2 cellular contexts compared by ENCODE assay signal in the genomic region with DNA sequence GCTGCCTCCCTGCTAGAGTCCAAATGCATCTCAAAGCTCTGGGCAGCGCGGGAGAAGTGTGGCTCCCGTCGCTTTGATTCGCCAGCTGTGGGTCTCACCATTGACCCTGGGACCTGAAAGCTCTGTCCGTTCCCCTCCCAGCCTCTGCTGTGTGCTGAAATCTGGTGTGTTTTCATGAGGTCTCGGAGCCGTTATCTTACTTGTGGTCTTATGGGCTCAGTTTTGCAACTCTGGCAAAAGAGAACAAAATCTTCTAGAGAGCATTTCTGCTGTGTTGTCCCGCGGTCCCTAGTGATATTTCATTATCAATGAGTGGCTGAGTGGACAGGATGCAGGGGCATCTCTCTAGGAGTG.
TF ChIP-seq lines count a peak whose summit lies in the region.

No MANE protein-coding gene starts in this region.

TF ChIP-seq in HepG2, 621 proteins besides CTCF, POLR2A, EP300 and RAD21 (continued from another document):
- no peak for TF ChIP-seq ARHGAP35 (CRISPR knock-in tag; IDR thresholded peaks at IDR 0.05; ENCODE audit: borderline replicate concordance)
- TF ChIP-seq ZNF12 (CRISPR knock-in tag; IDR thresholded peaks at IDR 0.05): no peak
- TF ChIP-seq HES4 (CRISPR knock-in tag; IDR thresholded peaks at IDR 0.05; ENCODE audit: borderline replicate concordance): no peak
- TF ChIP-seq, protein P1, sequence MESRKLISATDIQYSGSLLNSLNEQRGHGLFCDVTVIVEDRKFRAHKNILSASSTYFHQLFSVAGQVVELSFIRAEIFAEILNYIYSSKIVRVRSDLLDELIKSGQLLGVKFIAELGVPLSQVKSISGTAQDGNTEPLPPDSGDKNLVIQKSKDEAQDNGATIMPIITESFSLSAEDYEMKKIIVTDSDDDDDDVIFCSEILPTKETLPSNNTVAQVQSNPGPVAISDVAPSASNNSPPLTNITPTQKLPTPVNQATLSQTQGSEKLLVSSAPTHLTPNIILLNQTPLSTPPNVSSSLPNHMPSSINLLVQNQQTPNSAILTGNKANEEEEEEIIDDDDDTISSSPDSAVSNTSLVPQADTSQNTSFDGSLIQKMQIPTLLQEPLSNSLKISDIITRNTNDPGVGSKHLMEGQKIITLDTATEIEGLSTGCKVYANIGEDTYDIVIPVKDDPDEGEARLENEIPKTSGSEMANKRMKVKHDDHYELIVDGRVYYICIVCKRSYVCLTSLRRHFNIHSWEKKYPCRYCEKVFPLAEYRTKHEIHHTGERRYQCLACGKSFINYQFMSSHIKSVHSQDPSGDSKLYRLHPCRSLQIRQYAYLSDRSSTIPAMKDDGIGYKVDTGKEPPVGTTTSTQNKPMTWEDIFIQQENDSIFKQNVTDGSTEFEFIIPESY (CRISPR knock-in tag; IDR thresholded peaks at IDR 0.05): no peak
- no peak for TF ChIP-seq ZNF333 (CRISPR knock-in tag; IDR thresholded peaks at IDR 0.05; ENCODE audit: borderline replicate concordance)
- TF ChIP-seq, protein P2, sequence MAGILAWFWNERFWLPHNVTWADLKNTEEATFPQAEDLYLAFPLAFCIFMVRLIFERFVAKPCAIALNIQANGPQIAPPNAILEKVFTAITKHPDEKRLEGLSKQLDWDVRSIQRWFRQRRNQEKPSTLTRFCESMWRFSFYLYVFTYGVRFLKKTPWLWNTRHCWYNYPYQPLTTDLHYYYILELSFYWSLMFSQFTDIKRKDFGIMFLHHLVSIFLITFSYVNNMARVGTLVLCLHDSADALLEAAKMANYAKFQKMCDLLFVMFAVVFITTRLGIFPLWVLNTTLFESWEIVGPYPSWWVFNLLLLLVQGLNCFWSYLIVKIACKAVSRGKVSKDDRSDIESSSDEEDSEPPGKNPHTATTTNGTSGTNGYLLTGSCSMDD (CRISPR knock-in tag; IDR thresholded peaks at IDR 0.05): no peak
- no peak for TF ChIP-seq FOXA1 (IDR thresholded peaks at IDR 0.05)
- no peak for TF ChIP-seq FOXA1 (CRISPR knock-in tag; IDR thresholded peaks at IDR 0.05)
- TF ChIP-seq, protein P3, sequence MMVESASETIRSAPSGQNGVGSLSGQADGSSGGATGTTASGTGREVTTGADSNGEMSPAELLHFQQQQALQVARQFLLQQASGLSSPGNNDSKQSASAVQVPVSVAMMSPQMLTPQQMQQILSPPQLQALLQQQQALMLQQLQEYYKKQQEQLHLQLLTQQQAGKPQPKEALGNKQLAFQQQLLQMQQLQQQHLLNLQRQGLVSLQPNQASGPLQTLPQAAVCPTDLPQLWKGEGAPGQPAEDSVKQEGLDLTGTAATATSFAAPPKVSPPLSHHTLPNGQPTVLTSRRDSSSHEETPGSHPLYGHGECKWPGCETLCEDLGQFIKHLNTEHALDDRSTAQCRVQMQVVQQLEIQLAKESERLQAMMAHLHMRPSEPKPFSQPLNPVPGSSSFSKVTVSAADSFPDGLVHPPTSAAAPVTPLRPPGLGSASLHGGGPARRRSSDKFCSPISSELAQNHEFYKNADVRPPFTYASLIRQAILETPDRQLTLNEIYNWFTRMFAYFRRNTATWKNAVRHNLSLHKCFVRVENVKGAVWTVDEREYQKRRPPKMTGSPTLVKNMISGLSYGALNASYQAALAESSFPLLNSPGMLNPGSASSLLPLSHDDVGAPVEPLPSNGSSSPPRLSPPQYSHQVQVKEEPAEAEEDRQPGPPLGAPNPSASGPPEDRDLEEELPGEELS (CRISPR knock-in tag; IDR thresholded peaks at IDR 0.05): no peak
- TF ChIP-seq RBM39 (IDR thresholded peaks at IDR 0.05; ENCODE audit: low read depth, low read length, poor library complexity, severe bottlenecking): no peak
- no peak for TF ChIP-seq FOXP1 (IDR thresholded peaks at IDR 0.05)
- no peak for TF ChIP-seq FOXP1 (CRISPR knock-in tag; IDR thresholded peaks at IDR 0.05)
- no peak for TF ChIP-seq CBX2 (IDR thresholded peaks at IDR 0.05; ENCODE audit: low read depth, low read length)
- TF ChIP-seq CBX2 (CRISPR knock-in tag; IDR thresholded peaks at IDR 0.05; ENCODE audit: low read depth): no peak
- TF ChIP-seq, protein P4, sequence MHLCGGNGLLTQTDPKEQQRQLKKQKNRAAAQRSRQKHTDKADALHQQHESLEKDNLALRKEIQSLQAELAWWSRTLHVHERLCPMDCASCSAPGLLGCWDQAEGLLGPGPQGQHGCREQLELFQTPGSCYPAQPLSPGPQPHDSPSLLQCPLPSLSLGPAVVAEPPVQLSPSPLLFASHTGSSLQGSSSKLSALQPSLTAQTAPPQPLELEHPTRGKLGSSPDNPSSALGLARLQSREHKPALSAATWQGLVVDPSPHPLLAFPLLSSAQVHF (CRISPR knock-in tag; IDR thresholded peaks at IDR 0.05): no peak
- TF ChIP-seq, protein P5, sequence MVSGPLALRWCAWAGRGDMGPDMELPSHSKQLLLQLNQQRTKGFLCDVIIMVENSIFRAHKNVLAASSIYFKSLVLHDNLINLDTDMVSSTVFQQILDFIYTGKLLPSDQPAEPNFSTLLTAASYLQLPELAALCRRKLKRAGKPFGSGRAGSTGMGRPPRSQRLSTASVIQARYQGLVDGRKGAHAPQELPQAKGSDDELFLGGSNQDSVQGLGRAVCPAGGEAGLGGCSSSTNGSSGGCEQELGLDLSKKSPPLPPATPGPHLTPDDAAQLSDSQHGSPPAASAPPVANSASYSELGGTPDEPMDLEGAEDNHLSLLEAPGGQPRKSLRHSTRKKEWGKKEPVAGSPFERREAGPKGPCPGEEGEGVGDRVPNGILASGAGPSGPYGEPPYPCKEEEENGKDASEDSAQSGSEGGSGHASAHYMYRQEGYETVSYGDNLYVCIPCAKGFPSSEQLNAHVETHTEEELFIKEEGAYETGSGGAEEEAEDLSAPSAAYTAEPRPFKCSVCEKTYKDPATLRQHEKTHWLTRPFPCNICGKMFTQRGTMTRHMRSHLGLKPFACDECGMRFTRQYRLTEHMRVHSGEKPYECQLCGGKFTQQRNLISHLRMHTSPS (CRISPR knock-in tag; IDR thresholded peaks at IDR 0.05; ENCODE audit: low read depth): no peak
- no peak for TF ChIP-seq ZNF484 (CRISPR knock-in tag; IDR thresholded peaks at IDR 0.05; ENCODE audit: borderline replicate concordance, low read depth)

TF ChIP-seq in HEK293T, 16 proteins besides CTCF, POLR2A, EP300 and RAD21 (continued from another document):
- TF ChIP-seq, protein P6, sequence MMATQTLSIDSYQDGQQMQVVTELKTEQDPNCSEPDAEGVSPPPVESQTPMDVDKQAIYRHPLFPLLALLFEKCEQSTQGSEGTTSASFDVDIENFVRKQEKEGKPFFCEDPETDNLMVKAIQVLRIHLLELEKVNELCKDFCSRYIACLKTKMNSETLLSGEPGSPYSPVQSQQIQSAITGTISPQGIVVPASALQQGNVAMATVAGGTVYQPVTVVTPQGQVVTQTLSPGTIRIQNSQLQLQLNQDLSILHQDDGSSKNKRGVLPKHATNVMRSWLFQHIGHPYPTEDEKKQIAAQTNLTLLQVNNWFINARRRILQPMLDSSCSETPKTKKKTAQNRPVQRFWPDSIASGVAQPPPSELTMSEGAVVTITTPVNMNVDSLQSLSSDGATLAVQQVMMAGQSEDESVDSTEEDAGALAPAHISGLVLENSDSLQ (IDR thresholded peaks at IDR 0.05): no peak
- TF ChIP-seq NFRKB (IDR thresholded peaks at IDR 0.05) (no peak), SP1 (IDR thresholded peaks at IDR 0.05) (no peak), L3MBTL2 (conservative IDR thresholded peaks at IDR 0.05) (no peak)
